In genomic region chr7:84783161-84783803, GRCh38 we compare ENCODE assay signal across 15 cellular contexts.
DNase-seq lines count a peak whose midpoint lies in the region; TF ChIP-seq lines count a peak whose summit lies in the region.
"Had no signal": no experiment of that assay in that cellular context is flagged by ENCODE, and none has a peak within 500 bp of the region (broad histone marks: within the 10 kb centered on the region; RNA-seq: fewer than 3 reads in every experiment).

No MANE protein-coding gene starts in this region.

- H3K9me3 ChIP-seq in MG63 (no peaks in the 10 kb centered on the region), mesenchymal stem cell (ENCODE audit: control insufficient read depth, low read length) (no peaks in the 10 kb centered on the region)
- H3K9me3 ChIP-seq: BE2C had no signal

- H3K27me3 ChIP-seq in MG63 (no peaks in the 10 kb centered on the region), mesenchymal stem cell (ENCODE audit: control insufficient read depth in 1 of 2, insufficient read depth in 1 of 2, low read length in 2 of 2) (no peaks in the 10 kb centered on the region)
- H3K27me3 ChIP-seq: BE2C had no signal

- H3K9me3 Mint-ChIP-seq in Calu3 (ENCODE audit: low read depth, unreplicated experiment) = no peaks in the 10 kb centered on the region
- H3K9me3 Mint-ChIP-seq: brain had no signal

- H3K36me3 ChIP-seq in MG63 = no peaks in the 10 kb centered on the region
- H3K36me3 ChIP-seq in mesenchymal stem cell (ENCODE audit: control insufficient read depth in 1 of 2, insufficient read depth in 2 of 2, low read depth in 1 of 2, low read length in 2 of 2) = no peaks in the 10 kb centered on the region
- H3K36me3 ChIP-seq: BE2C had no signal

- no peak overlapping the region for H3K14ac ChIP-seq in mesenchymal stem cell (ENCODE audit: low read length in 2 of 2)

- no peak overlapping the region for H3K18ac ChIP-seq in mesenchymal stem cell (ENCODE audit: low read depth in 1 of 2, low read length in 2 of 2)

- DNase-seq in Calu3 = peak; percentile 3
- no peak for DNase-seq in MG63
- peak; percentile 15 for DNase-seq in astrocyte of the hippocampus (ENCODE audit: low read depth, low spot score)
- DNase-seq in mesenchymal stem cell = peak; percentile 28
- DNase-seq in activated CD4-positive, alpha-beta T cell treated with anti-CD3 and anti-CD28 coated beads for 1 hour = no peak
- DNase-seq in NCI-H1436 treated with DMSO at 0.1 percent for 48 hours (lab: John Stamatoyannopoulos, UW) = no peak
- no peak for DNase-seq in COR-L47 (lab: John Stamatoyannopoulos, UW)
- DNase-seq in T-helper 2 cell = no peak
- DNase-seq: activated CD4-positive, CD25-positive, alpha-beta regulatory T cell treated with anti-CD3 and anti-CD28 coated beads, Interleukin-2, amount 50 U/mL, for 72 hours; activated T-cell treated with anti-CD3 and anti-CD28 coated beads, Interleukin-2, amount 50 U/mL, for 48 hours; BE2C; NCI-H1092 treated with DMSO at 0.1 percent for 48 hours; NCI-H69 had no signal

- peak overlapping the region; percentile 28 for H3K9ac ChIP-seq in mesenchymal stem cell (ENCODE audit: low read length)

- no peaks in the 10 kb centered on the region for H3K4me1 Mint-ChIP-seq in Calu3 (ENCODE audit: low read depth, unreplicated experiment)

- H3K27ac ChIP-seq in mesenchymal stem cell (ENCODE audit: low read length, poor library complexity, severe bottlenecking) = no peak overlapping the region
- H3K27ac ChIP-seq: SK-N-MC had no signal

- no peak overlapping the region for H3K23ac ChIP-seq in mesenchymal stem cell (ENCODE audit: low read length in 2 of 2)

- H3K4me3 Mint-ChIP-seq in Calu3 (ENCODE audit: low read depth, unreplicated experiment) = no peak overlapping the region

- no peak overlapping the region for H4K8ac ChIP-seq in mesenchymal stem cell (ENCODE audit: low read length)

- no peak overlapping the region for H2BK120ac ChIP-seq in mesenchymal stem cell (ENCODE audit: low read depth, low read length)

- H2AFZ ChIP-seq in mesenchymal stem cell (ENCODE audit: low read depth, low read length) = no peak overlapping the region

- no peak overlapping the region for H2AK5ac ChIP-seq in mesenchymal stem cell (ENCODE audit: low read length, severe bottlenecking)

- H3K36me3 Mint-ChIP-seq in Calu3 (ENCODE audit: insufficient read depth, unreplicated experiment) = no peaks in the 10 kb centered on the region
- H3K36me3 Mint-ChIP-seq: brain had no signal

- no peak overlapping the region for H2BK5ac ChIP-seq in mesenchymal stem cell (ENCODE audit: low read depth, low read length, poor library complexity, severe bottlenecking)

- H3K4me3 ChIP-seq in MG63 (0 out of 2 replicates have a peak overlapping the region, but pooled peaks have one; percentile 11), mesenchymal stem cell (ENCODE audit: insufficient read depth in 1 of 2, low read depth in 1 of 2, low read length in 2 of 2) (no peak overlapping the region)
- H3K4me3 ChIP-seq: SK-N-MC had no signal

- H3K27ac Mint-ChIP-seq in Calu3 (ENCODE audit: unreplicated experiment) = no peak overlapping the region
- H3K27ac Mint-ChIP-seq: brain had no signal

- H4K91ac ChIP-seq in mesenchymal stem cell (ENCODE audit: low read length) = no peak overlapping the region

- H2BK12ac ChIP-seq in mesenchymal stem cell (ENCODE audit: low read length in 2 of 2) = no peak overlapping the region

- intact Hi-C loops in Calu3 (cut with micrococcal nuclease; ENCODE audit: unreplicated experiment) = no loop called here

- 83% methylated on average over 3 of the region's 4 CpGs for WGBS in mesenchymal stem cell

- no peaks in the 10 kb centered on the region for H3K79me1 ChIP-seq in mesenchymal stem cell (replicated peaks; ENCODE audit: low read length, poor library complexity, severe bottlenecking)

- no peak overlapping the region for H3K4me2 ChIP-seq in mesenchymal stem cell (ENCODE audit: low read length, poor library complexity, severe bottlenecking)

- CTCF ChIA-PET in Calu3 (lab: Charles Lee) = no interaction called here

- H3K4me1 ChIP-seq in mesenchymal stem cell (ENCODE audit: control insufficient read depth, insufficient read depth, low read depth, low read length) = no peaks in the 10 kb centered on the region
- H3K4me1 ChIP-seq: BE2C had no signal

- no peak overlapping the region for H3K4ac ChIP-seq in mesenchymal stem cell (ENCODE audit: low read depth in 1 of 2, low read length in 2 of 2)

- no peaks in the 10 kb centered on the region for H3K27me3 Mint-ChIP-seq in Calu3 (ENCODE audit: unreplicated experiment)
- H3K27me3 Mint-ChIP-seq: brain had no signal

- BruUV-seq in Calu3 (replicated peaks; lab: Mats Ljungman, UMichigan) = no TSS peak

- H2BK15ac ChIP-seq in mesenchymal stem cell (ENCODE audit: low read depth, poor library complexity, severe bottlenecking) = no peak overlapping the region

- TF ChIP-seq CTCF in Calu3 (IDR thresholded peaks at IDR 0.05; ENCODE audit: unreplicated experiment) = no peak

Comparison
In these comparisons a context has a peak if more than half of its experiments do, and no peak if none do; other contexts are left out.
1. DNase-seq: peak in Calu3 (single experiment), astrocyte of the hippocampus (single experiment) and mesenchymal stem cell (single experiment); none in MG63 (single experiment), activated CD4-positive, alpha-beta T cell treated with anti-CD3 and anti-CD28 coated beads for 1 hour (single experiment), NCI-H1436 treated with DMSO at 0.1 percent for 48 hours (single experiment), COR-L47 (single experiment) and T-helper 2 cell (0 of 5).